Comparison of ENCODE assay signal across 16 cellular contexts in genomic region chr13:26112843-26113242, GRCh38.
A peak's percentile ranks its signal among the peaks of the same experiment; 100 is the strongest.
DNase-seq lines count a peak whose midpoint lies in the region; TF ChIP-seq lines count a peak whose summit lies in the region.
"Had no signal": no experiment of that assay in that cellular context is flagged by ENCODE, and none has a peak within 500 bp of the region (broad histone marks: within the 10 kb centered on the region; RNA-seq: fewer than 3 reads in every experiment).

No MANE protein-coding gene starts in this region.

- no peaks in the 10 kb centered on the region for H3K4me1 ChIP-seq in osteoblast (ENCODE audit: insufficient read depth, low read length)
- H3K4me1 ChIP-seq: colonic mucosa, lower lobe of right lung, SJCRH30, stomach had no signal

- TF ChIP-seq CTCF in brain microvascular endothelial cell (IDR thresholded peaks at IDR 0.05; ENCODE audit: low read depth, low read length, missing control alignments) (peak; percentile 55), osteoblast (IDR thresholded peaks at IDR 0.05; ENCODE audit: extremely low read depth, low read depth, low read length) (peak; percentile 35)

- H3K4me2 ChIP-seq in osteoblast (ENCODE audit: insufficient read depth, low read length): no peak overlapping the region

- no peaks in the 10 kb centered on the region for H3K9me3 ChIP-seq in osteoblast (ENCODE audit: low read depth, low read length)
- H3K9me3 ChIP-seq: colonic mucosa, lower lobe of right lung, ovary, SJCRH30, stomach had no signal

- H3K4me3 ChIP-seq in brain microvascular endothelial cell (ENCODE audit: low read depth, low read length) (no peak overlapping the region), osteoblast (ENCODE audit: insufficient read depth, low read length) (no peak overlapping the region)
- H3K4me3 ChIP-seq: colonic mucosa, lower lobe of right lung, ovary, SJCRH30, stomach had no signal

- H3K36me3 ChIP-seq in brain microvascular endothelial cell (replicated peaks) (no peaks in the 10 kb centered on the region), osteoblast (ENCODE audit: insufficient read depth, low read length) (no peaks in the 10 kb centered on the region)
- H3K36me3 ChIP-seq: colonic mucosa, lower lobe of right lung, ovary, SJCRH30, stomach had no signal

- H3K27ac ChIP-seq in brain microvascular endothelial cell: no peak overlapping the region
- H3K27ac ChIP-seq in osteoblast (ENCODE audit: low read depth, low read length): no peak overlapping the region
- H3K27ac ChIP-seq: colonic mucosa, lower lobe of right lung, ovary, SJCRH30, stomach had no signal

- in situ Hi-C loops in brain microvascular endothelial cell (cut with HindIII; ENCODE audit: low pct_ligation_motif_present, low sequenced_read_pairs): no loop called here

- H4K20me1 ChIP-seq in osteoblast (ENCODE audit: insufficient read depth, low read length): no peaks in the 10 kb centered on the region

- no peaks in the 10 kb centered on the region for H3K79me2 ChIP-seq in osteoblast (ENCODE audit: insufficient read depth, low read length)

- H3K27me3 ChIP-seq in brain microvascular endothelial cell (replicated peaks) (no peaks in the 10 kb centered on the region), osteoblast (ENCODE audit: insufficient read depth, low read length) (no peaks in the 10 kb centered on the region)
- H3K27me3 ChIP-seq: colonic mucosa, ovary, SJCRH30 had no signal

- DNase-seq in DMS53 (lab: John Stamatoyannopoulos, UW) (peak; percentile 14), DMS53 treated with DMSO at 0.1 percent for 48 hours (lab: John Stamatoyannopoulos, UW; ENCODE audit: unreplicated experiment) (no peak), M059J (ENCODE audit: low read depth) (peak; percentile 7), brain microvascular endothelial cell (peak; percentile 14), osteoblast (ENCODE audit: insufficient read length, low spot score, missing footprints) (no peak), mucosa of gallbladder (ENCODE audit: low spot score) (no peak), NCI-H82 treated with DMSO at 0.1 percent for 48 hours (lab: John Stamatoyannopoulos, UW; ENCODE audit: unreplicated experiment) (no peak)
- DNase-seq in activated CD4-positive, CD25-positive, alpha-beta regulatory T cell treated with anti-CD3 and anti-CD28 coated beads, Interleukin-2, amount 50 U/mL, for 72 hours: no peak
- DNase-seq: activated CD4-positive, alpha-beta T cell treated with anti-CD3 and anti-CD28 coated beads, Interleukin-2, amount 10 ng/mL, durations not matched to agents 24 days and 14 days; activated gamma-delta T cell; colonic mucosa; lower lobe of right lung; NCI-H345; ovary; stomach had no signal

- H2AFZ ChIP-seq in osteoblast (ENCODE audit: low read length): no peak overlapping the region

Comparison
In these comparisons a context has a peak if more than half of its experiments do, and no peak if none do; other contexts are left out.
1. DNase-seq: peak in DMS53 (single experiment), M059J (single experiment) and brain microvascular endothelial cell (single experiment); none in DMS53 treated with DMSO at 0.1 percent for 48 hours (single experiment), osteoblast (single experiment), mucosa of gallbladder (single experiment), activated CD4-positive, CD25-positive, alpha-beta regulatory T cell treated with anti-CD3 and anti-CD28 coated beads, Interleukin-2, amount 50 U/mL, for 72 hours (single experiment) and NCI-H82 treated with DMSO at 0.1 percent for 48 hours (single experiment).